Comparison of ENCODE assay signal across 8 cellular contexts in genomic region chr1:212951058-212951923, GRCh38. TPM values are rescaled to one million over a fixed set of nuclear protein-coding genes. Genes with fewer than 3 reads are reported as not detected.
DNase-seq lines count a peak whose midpoint lies in the region; ATAC-seq and TF ChIP-seq lines count a peak whose summit lies in the region.

No MANE protein-coding gene starts in this region.

- 5 to 16% (median 6%) methylated on average over 17 to 74 of the region's 74 CpGs for WGBS in heart left ventricle, 4 donors

- peaks cover 11% of the 10 kb centered on the region for H3K4me1 Mint-ChIP-seq in T-helper 17 cell

- ATAC-seq in T-helper 17 cell (no peak), heart left ventricle (peak in 1 of 4 donors; percentile 38)

- H3K27ac Mint-ChIP-seq in T-helper 17 cell: no peak overlapping the region

- H3K36me3 ChIP-seq in cardiac muscle cell (no peaks in the 10 kb centered on the region), heart left ventricle (no peaks in the 10 kb centered on the region)

- H3K27me3 ChIP-seq in cardiac muscle cell: peaks cover 9% of the 10 kb centered on the region
- peaks cover 0 to 25% (median 7%) of the 10 kb centered on the region in 9 donors for H3K27me3 ChIP-seq in heart left ventricle

- H3K9me3 ChIP-seq in cardiac muscle cell (ENCODE audit: low read depth) (no peaks in the 10 kb centered on the region), T-helper 17 cell (ENCODE audit: control insufficient read depth, low read length, poor library complexity, severe bottlenecking) (no peaks in the 10 kb centered on the region), heart left ventricle (no peaks in the 10 kb centered on the region)

- peaks cover 63% of the 10 kb centered on the region for H3K27me3 Mint-ChIP-seq in T-helper 17 cell

- H3K4me3 ChIP-seq in cardiac muscle cell (peak overlapping the region; percentile 52), heart left ventricle (peak overlapping the region; percentile 33 to 65 (median 54)), skeletal muscle cell (ENCODE audit: low read depth, low read length) (peak overlapping the region; percentile 70)

- no peak for TF ChIP-seq POLR2A in heart left ventricle (IDR thresholded peaks at IDR 0.05)

- H3K27ac ChIP-seq in cardiac muscle cell: no peak overlapping the region
- H3K27ac ChIP-seq in heart left ventricle: no peak overlapping the region

- intact Hi-C loops in cardiac septum (cut with DNase I) (no loop called here), heart left ventricle (cut with DNase I) (no loop called here)

- H3K4me1 ChIP-seq in cardiac muscle cell (ENCODE audit: low read depth) (no peaks in the 10 kb centered on the region), heart left ventricle (peaks cover 0 to 22% (median 5%) of the 10 kb centered on the region in 12 donors)

- DNase-seq in cardiac muscle cell (ENCODE audit: low read depth in 1 of 2, low spot score in 1 of 2) (peak in 1 of 2 donors; percentile 37), cardiac septum (ENCODE audit: low spot score) (no peak), T-helper 17 cell (no peak), heart left ventricle (peak in 1 of 5 donors; percentile 66), skeletal muscle cell (ENCODE audit: low read depth) (no peak), inferior parietal cortex (ENCODE audit: extremely low spot score) (no peak), SW 1271 (lab: John Stamatoyannopoulos, UW) (no peak), dedifferentiated amniotic fluid mesenchymal stem cell (ENCODE audit: extremely low spot score) (no peak)

- TF ChIP-seq CTCF in cardiac muscle cell (IDR thresholded peaks at IDR 0.05; ENCODE audit: low read depth, low read length): no peak
- no peak for TF ChIP-seq CTCF in heart left ventricle (IDR thresholded peaks at IDR 0.05)

- H3K4me3 Mint-ChIP-seq in T-helper 17 cell: peak overlapping the region; percentile 82

- H3K36me3 Mint-ChIP-seq in T-helper 17 cell (ENCODE audit: low read depth): peaks cover 5% of the 10 kb centered on the region

RNA-seq across cellular contexts. Expression of gene VASH2, which starts 0.9 kb away (rescaled TPM):
- total RNA-seq in cardiac muscle cell (3.4 and 5.9 TPM in 2 replicates), cardiac septum (0.38 TPM), T-helper 17 cell (under 1 TPM; 0.07 to 0.55 TPM), heart left ventricle (1 to 10 TPM in 1 of 9 donors, under 1 TPM in 7, not detected in 1; 0.20 to 2.6 (median 0.63) TPM)
- polyA plus RNA-seq in cardiac muscle cell (2.8 and 5.8 TPM in 2 replicates), heart left ventricle (under 1 TPM; 0.19 to 0.51 TPM)
